8 cellular contexts compared by ENCODE assay signal in genomic region chr22:38505595-38506117, GRCh38. TPM values are rescaled to one million over a fixed set of nuclear protein-coding genes. Genes with fewer than 3 reads are reported as not detected.
DNase-seq lines count a peak whose midpoint lies in the region; ATAC-seq, FAIRE-seq and TF ChIP-seq lines count a peak whose summit lies in the region.

No MANE protein-coding gene starts in this region.

- no peak for FAIRE-seq in urothelium cell line (lab: Jason Lieb, UNC)

- peak overlapping the region; percentile 98 for H3K27ac ChIP-seq in ACC112 (ENCODE audit: low read depth, low read length)
- H3K27ac ChIP-seq in Panc1 (ENCODE audit: low read length): peak overlapping the region; percentile 98
- H3K27ac ChIP-seq in adrenal gland: peak overlapping the region; percentile 91 to 100 (median 99)

- H3K9me3 Mint-ChIP-seq in progenitor cell of endocrine pancreas (ENCODE audit: low read depth): no peaks in the 10 kb centered on the region

- no TSS peak for BruUV-seq in Panc1 (replicated peaks; lab: Mats Ljungman, UMichigan)

- in situ Hi-C loops in Panc1 (cut with HindIII; ENCODE audit: low pct_unique_long_range_greater_than_20kb, low sequenced_read_pairs): no loop called here

- H3K79me2 ChIP-seq in ACC112 (ENCODE audit: control insufficient read depth, insufficient read depth, low read length, unreplicated experiment): peaks cover 53% of the 10 kb centered on the region

- no peaks in the 10 kb centered on the region for H3K27me3 ChIP-seq in ACC112 (ENCODE audit: insufficient read depth, low read length)
- no peaks in the 10 kb centered on the region for H3K27me3 ChIP-seq in Panc1 (ENCODE audit: control insufficient read depth, insufficient read depth, low read length)
- no peaks in the 10 kb centered on the region for H3K27me3 ChIP-seq in adrenal gland

- peaks cover 26% of the 10 kb centered on the region for H3K4me1 Mint-ChIP-seq in progenitor cell of endocrine pancreas (ENCODE audit: low read depth)

- no peak for TF ChIP-seq CTCF in Panc1 (IDR thresholded peaks at IDR 0.05)
- TF ChIP-seq CTCF in adrenal gland (IDR thresholded peaks at IDR 0.05): no peak
- no peak for TF ChIP-seq CTCF in progenitor cell of endocrine pancreas (IDR thresholded peaks at IDR 0.05; ENCODE audit: unreplicated experiment)

- DNase-seq in Panc1 (ENCODE audit: low read depth, low spot score) (no peak), adrenal gland (peak; percentile 77 to 88 (median 84)), left cardiac atrium (peak; percentile 85), progenitor cell of endocrine pancreas (ENCODE audit: low spot score, unreplicated experiment) (peak; percentile 29), urothelium cell line (ENCODE audit: low spot score) (peak; percentile 79)

- no peaks in the 10 kb centered on the region for H3K27me3 Mint-ChIP-seq in progenitor cell of endocrine pancreas

- intact Hi-C loops in Panc1 (cut with micrococcal nuclease; ENCODE audit: unreplicated experiment): no loop called here
- intact Hi-C loops in adrenal gland (cut with DNase I): no loop called here
- intact Hi-C loops in left cardiac atrium (cut with DNase I): loop anchor here (5.0 to 10.0 kb wide), 2 partner anchors 59 to 62 kb away; no protein-coding TSS in a partner anchor

- H2AFZ ChIP-seq in ACC112 (ENCODE audit: low read length, unreplicated experiment): peak overlapping the region; percentile 22

- peak overlapping the region; percentile 99 for H3K4me3 Mint-ChIP-seq in progenitor cell of endocrine pancreas (ENCODE audit: low read depth)

- CTCF ChIA-PET in Panc1 (lab: Charles Lee): no interaction called here

- H3K27ac Mint-ChIP-seq in progenitor cell of endocrine pancreas: peak overlapping the region; percentile 100

- ATAC-seq in GM18505 (IDR thresholded peaks at IDR 0.05; ENCODE audit: unreplicated experiment) (peak; percentile 29), HG03045 (IDR thresholded peaks at IDR 0.05; ENCODE audit: unreplicated experiment) (peak; percentile 29), Panc1 (peak; percentile 67), left cardiac atrium (peak; percentile 83 to 88)

- H3K4me1 ChIP-seq in ACC112 (ENCODE audit: control insufficient read depth, insufficient read depth, low read length, unreplicated experiment) (peaks cover 18% of the 10 kb centered on the region), Panc1 (ENCODE audit: control insufficient read depth, insufficient read depth, low read length) (peaks cover 8% of the 10 kb centered on the region; the same call in 1 of the 2 replicates), adrenal gland (replicated peaks in 1 of 2) (peaks cover 19 to 42% of the 10 kb centered on the region in 2 donors)

- H3K36me3 ChIP-seq in ACC112 (ENCODE audit: insufficient read depth, low read length): peaks cover 21% of the 10 kb centered on the region; the same call in 1 of the 2 replicates
- H3K36me3 ChIP-seq in Panc1 (ENCODE audit: control insufficient read depth, insufficient read depth, low read length): peaks cover 27% of the 10 kb centered on the region
- peaks cover 0 to 21% of the 10 kb centered on the region in 2 donors for H3K36me3 ChIP-seq in adrenal gland (replicated peaks in 1 of 2)

- H3K4me3 ChIP-seq in ACC112 (ENCODE audit: low read depth, low read length) (peak overlapping the region; percentile 99), Panc1 (ENCODE audit: low read depth in 2 of 2, low read length in 2 of 2) (peak overlapping the region; percentile 74 to 83), adrenal gland (peak overlapping the region; percentile 19 to 83 (median 74))

- peaks cover 24% of the 10 kb centered on the region for H3K36me3 Mint-ChIP-seq in progenitor cell of endocrine pancreas (ENCODE audit: insufficient read depth)

- WGBS in adrenal gland, 4 donors: 0 to 1% (median 0%) methylated on average over 28 to 62 of the region's 63 CpGs

- H3K9me3 ChIP-seq in Panc1 (ENCODE audit: control insufficient read depth, insufficient read depth, low read depth, low read length): no peaks in the 10 kb centered on the region
- H3K9me3 ChIP-seq in adrenal gland (replicated peaks in 1 of 3): no peaks in the 10 kb centered on the region

- POLR2A ChIA-PET in Panc1 (lab: Charles Lee): no interaction called here

- TF ChIP-seq POLR2A in GM18505 (IDR thresholded peaks at IDR 0.05; ENCODE audit: borderline replicate concordance, extremely low read depth, insufficient read depth, insufficient read length) (no peak), adrenal gland (IDR thresholded peaks at IDR 0.05) (peak; percentile 80 to 83)

RNA-seq across cellular contexts. Expression of gene DDX17, which starts 0.5 kb away (rescaled TPM):
- total RNA-seq in Panc1 (2021; ENCODE audit: unreplicated experiment): 277 TPM
- polyA plus RNA-seq in Panc1 (2012; ENCODE audit: insufficient read length): 117 TPM
- total RNA-seq in adrenal gland: 100 to 1,000 TPM; 218 to 668 (median 474) TPM
- 100 to 1,000 TPM; 184 to 342 (median 203) TPM for polyA plus RNA-seq in adrenal gland
- 100 to 1,000 TPM; 209 to 220 TPM for total RNA-seq in left cardiac atrium
- 625 and 651 TPM in 2 replicates for total RNA-seq in progenitor cell of endocrine pancreas

RNA-seq across cellular contexts. Expression of gene KDELR3, which starts 37.8 kb away (rescaled TPM):
- total RNA-seq in Panc1 (2021; ENCODE audit: unreplicated experiment) (11.6 TPM), adrenal gland (10 to 100 TPM in 3 of 8 donors, 1 to 10 TPM in 5; 5.1 to 18.0 (median 8.3) TPM), left cardiac atrium (10 to 100 TPM in 1 of 2 donors, 1 to 10 TPM in 1; 9.2 to 10.1 TPM), progenitor cell of endocrine pancreas (5.7 and 6.3 TPM in 2 replicates)
- 12.0 TPM for polyA plus RNA-seq in Panc1 (2012; ENCODE audit: insufficient read length)
- 10 to 100 TPM in 2 of 3 donors, 1 to 10 TPM in 1; 8.0 to 11.0 (median 10.2) TPM for polyA plus RNA-seq in adrenal gland

RNA-seq across cellular contexts. Expression of gene KCNJ4, which starts 50.7 kb away (rescaled TPM):
- 0.18 TPM for total RNA-seq in Panc1 (2021; ENCODE audit: unreplicated experiment)
- polyA plus RNA-seq in Panc1 (2012; ENCODE audit: insufficient read length): 0.81 TPM
- total RNA-seq in adrenal gland: under 1 TPM in 4 of 8 donors, not detected in 4; 0.20 to 0.38 (median 0.31) TPM
- polyA plus RNA-seq in adrenal gland: under 1 TPM; 0.07 to 0.56 (median 0.27) TPM
- total RNA-seq in left cardiac atrium: 10 to 100 TPM in 1 of 2 donors, 1 to 10 TPM in 1; 7.2 to 15.9 TPM
- total RNA-seq in progenitor cell of endocrine pancreas: 1.7 and 2.2 TPM in 2 replicates

Comparison
In these comparisons a context has a peak if more than half of its experiments do, and no peak if none do; other contexts are left out.
1. ATAC-seq: peak in every context shown above with its lines; median percentile 86 in left cardiac atrium; 67 in Panc1; 29 in GM18505; 29 in HG03045.
2. intact Hi-C loops: an anchor here in left cardiac atrium (5.0 to 10.0 kb wide); none called in Panc1 and adrenal gland.